In the genomic region with DNA sequence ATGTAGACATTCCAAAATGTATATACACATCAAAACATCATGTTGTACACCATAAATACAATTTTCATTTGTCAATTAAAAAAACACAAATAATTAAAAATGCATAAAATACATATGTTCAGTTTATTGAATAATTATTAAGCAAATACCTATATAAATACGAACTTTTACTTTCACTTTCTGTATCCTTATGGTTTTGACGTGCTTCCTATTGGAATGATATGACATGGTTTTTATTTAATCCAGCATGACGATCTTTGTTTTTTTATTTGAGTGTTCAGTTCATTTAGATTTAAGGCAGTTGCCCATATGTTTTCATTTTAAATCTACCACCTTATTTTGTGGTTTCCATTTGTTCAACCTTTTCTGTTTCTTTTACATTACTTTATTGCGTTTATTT, we compare ENCODE assay signal across 16 cellular contexts.
DNase-seq lines count a peak whose midpoint lies in the region; ATAC-seq, FAIRE-seq and TF ChIP-seq lines count a peak whose summit lies in the region.
"Had no signal": no experiment of that assay in that cellular context is flagged by ENCODE, and none has a peak within 500 bp of the region (broad histone marks: within the 10 kb centered on the region; RNA-seq: fewer than 3 reads in every experiment).

No MANE protein-coding gene starts in this region.

- H3K79me2 ChIP-seq in Karpas-422 (ENCODE audit: low read length): no peaks in the 10 kb centered on the region
- H3K79me2 ChIP-seq in keratinocyte (ENCODE audit: control insufficient read depth, insufficient read depth, low read length): no peaks in the 10 kb centered on the region
- H3K79me2 ChIP-seq: parathyroid adenoma had no signal

- dilution Hi-C loops in keratinocyte (cut with MboI; ENCODE audit: extremely low pct_ligation_motif_present, low sequenced_read_pairs): no loop called here

- peak; percentile 32 for FAIRE-seq in TTC549 (lab: Jason Lieb, UNC)
- FAIRE-seq in keratinocyte (lab: Jason Lieb, UNC): no peak

- H3K9ac ChIP-seq in Karpas-422 (ENCODE audit: low read length) (no peak overlapping the region), keratinocyte (ENCODE audit: control insufficient read depth, extremely low read depth, insufficient read depth, low read length) (no peak overlapping the region)
- H3K9ac ChIP-seq: parathyroid adenoma had no signal

- H3K36me3 ChIP-seq in Karpas-422 (ENCODE audit: insufficient read depth, low read length): no peaks in the 10 kb centered on the region
- H3K36me3 ChIP-seq in keratinocyte (ENCODE audit: control insufficient read depth in 2 of 2, extremely low read depth in 1 of 2, insufficient read depth in 2 of 2, low read length in 2 of 2): no peaks in the 10 kb centered on the region
- no peaks in the 10 kb centered on the region for H3K36me3 ChIP-seq in WERI-Rb-1
- H3K36me3 ChIP-seq: lower lobe of right lung had no signal

- H3K4me3 ChIP-seq in AG10803 (ENCODE audit: low read length): peak overlapping the region; percentile 37
- H3K4me3 ChIP-seq in Karpas-422 (ENCODE audit: low read length): no peak overlapping the region
- peak overlapping the region in 1 of 3 experiments; percentile 51 for H3K4me3 ChIP-seq in keratinocyte (ENCODE audit: control insufficient read depth in 2 of 3, extremely low read depth in 1 of 3, insufficient read depth in 2 of 3, low read depth in 1 of 3, low read length in 3 of 3)
- no peak overlapping the region for H3K4me3 ChIP-seq in WERI-Rb-1 (ENCODE audit: low read depth, low read length)
- H3K4me3 ChIP-seq: lower lobe of right lung had no signal

- no peak for ATAC-seq in HG03520 (IDR thresholded peaks at IDR 0.05; ENCODE audit: unreplicated experiment)
- ATAC-seq: lower lobe of right lung; stimulated activated naive B cell treated with anti-CD40 and anti-IgM and Interleukin-4, amounts not matched to agents 10 μg/mL and 1 μg/mL and 100 μg/mL, for 72 hours had no signal

- H2AFZ ChIP-seq in Karpas-422 (ENCODE audit: low read length): no peak overlapping the region
- peak overlapping the region; percentile 68 for H2AFZ ChIP-seq in keratinocyte (ENCODE audit: control insufficient read depth, low read length)
- H2AFZ ChIP-seq: parathyroid adenoma had no signal

- H4K20me1 ChIP-seq in Karpas-422 (ENCODE audit: insufficient read depth, low read depth, low read length) (no peaks in the 10 kb centered on the region), keratinocyte (ENCODE audit: control insufficient read depth, extremely low read depth, insufficient read depth, low read length) (no peaks in the 10 kb centered on the region)

- H3K4me2 ChIP-seq in Karpas-422 (ENCODE audit: low read depth, low read length, poor library complexity, severe bottlenecking) (peak overlapping the region; percentile 38), keratinocyte (ENCODE audit: control insufficient read depth, extremely low read depth, insufficient read depth, low read depth, low read length) (peak overlapping the region; percentile 56)

- H3K9me3 ChIP-seq in Karpas-422 (ENCODE audit: low read length): no peaks in the 10 kb centered on the region
- H3K9me3 ChIP-seq in keratinocyte (ENCODE audit: control insufficient read depth, low read depth, low read length): no peaks in the 10 kb centered on the region
- no peaks in the 10 kb centered on the region for H3K9me3 ChIP-seq in WERI-Rb-1 (ENCODE audit: severe bottlenecking)
- H3K9me3 ChIP-seq: lower lobe of right lung had no signal

- no peak for TF ChIP-seq CTCF in AG10803 (conservative IDR thresholded peaks at IDR 0.05; ENCODE audit: low read length)
- no peak for TF ChIP-seq CTCF in keratinocyte (optimal IDR thresholded peaks at IDR 0.05 in 1 of 3, IDR thresholded peaks at IDR 0.05 in 1 of 3, conservative IDR thresholded peaks at IDR 0.05 in 1 of 3; ENCODE audit: extremely low read depth in 1 of 3, insufficient read depth in 2 of 3, low read length in 3 of 3)
- no peak for TF ChIP-seq CTCF in WERI-Rb-1 (IDR thresholded peaks at IDR 0.05; ENCODE audit: low read depth, low read length)

- no peak overlapping the region for H3K27ac ChIP-seq in Karpas-422 (ENCODE audit: low read length)
- no peak overlapping the region for H3K27ac ChIP-seq in keratinocyte (ENCODE audit: control insufficient read depth, insufficient read depth, low read length)
- no peak overlapping the region for H3K27ac ChIP-seq in WERI-Rb-1
- H3K27ac ChIP-seq: C4-2B, lower lobe of right lung, parathyroid adenoma had no signal

- H3K27me3 ChIP-seq in Karpas-422 (ENCODE audit: low read length): no peaks in the 10 kb centered on the region
- no peaks in the 10 kb centered on the region for H3K27me3 ChIP-seq in keratinocyte (ENCODE audit: control insufficient read depth, extremely low read depth, insufficient read depth, low read length)
- H3K27me3 ChIP-seq in WERI-Rb-1 (ENCODE audit: insufficient read depth, low read depth, severe bottlenecking): no peaks in the 10 kb centered on the region

- H3K4me1 ChIP-seq in Karpas-422 (ENCODE audit: low read length): no peaks in the 10 kb centered on the region
- no peaks in the 10 kb centered on the region for H3K4me1 ChIP-seq in keratinocyte (ENCODE audit: control insufficient read depth, extremely low read depth, insufficient read depth, low read length)
- H3K4me1 ChIP-seq: lower lobe of right lung, parathyroid adenoma had no signal

- no peaks in the 10 kb centered on the region for H3K9me2 ChIP-seq in Karpas-422 (replicated peaks; ENCODE audit: insufficient read depth, low read length)

- no peaks in the 10 kb centered on the region for H3K9me1 ChIP-seq in keratinocyte (ENCODE audit: control insufficient read depth, extremely low read depth, insufficient read depth, low read length)

- DNase-seq in AG10803 (ENCODE audit: low read depth) (no peak), Karpas-422 (no peak), keratinocyte (ENCODE audit: low read depth, low spot score) (no peak), WERI-Rb-1 (no peak), epidermal melanocyte (ENCODE audit: insufficient read length, low spot score) (no peak), cerebellar cortex (ENCODE audit: low spot score) (no peak)
- DNase-seq: activated CD4-positive, alpha-beta T cell treated with anti-CD3 and anti-CD28 coated beads, Interleukin-2, amount 10 ng/mL, durations not matched to agents 24 days and 14 days; endodermal cell; hippocampal formation; lower lobe of right lung; NCI-H510A; stimulated activated naive B cell treated with anti-CD40 and anti-IgM and Interleukin-4, amounts not matched to agents 10 μg/mL and 1 μg/mL and 100 μg/mL, for 72 hours had no signal
